Comparison of ENCODE assay signal across 8 cellular contexts in the genomic region with DNA sequence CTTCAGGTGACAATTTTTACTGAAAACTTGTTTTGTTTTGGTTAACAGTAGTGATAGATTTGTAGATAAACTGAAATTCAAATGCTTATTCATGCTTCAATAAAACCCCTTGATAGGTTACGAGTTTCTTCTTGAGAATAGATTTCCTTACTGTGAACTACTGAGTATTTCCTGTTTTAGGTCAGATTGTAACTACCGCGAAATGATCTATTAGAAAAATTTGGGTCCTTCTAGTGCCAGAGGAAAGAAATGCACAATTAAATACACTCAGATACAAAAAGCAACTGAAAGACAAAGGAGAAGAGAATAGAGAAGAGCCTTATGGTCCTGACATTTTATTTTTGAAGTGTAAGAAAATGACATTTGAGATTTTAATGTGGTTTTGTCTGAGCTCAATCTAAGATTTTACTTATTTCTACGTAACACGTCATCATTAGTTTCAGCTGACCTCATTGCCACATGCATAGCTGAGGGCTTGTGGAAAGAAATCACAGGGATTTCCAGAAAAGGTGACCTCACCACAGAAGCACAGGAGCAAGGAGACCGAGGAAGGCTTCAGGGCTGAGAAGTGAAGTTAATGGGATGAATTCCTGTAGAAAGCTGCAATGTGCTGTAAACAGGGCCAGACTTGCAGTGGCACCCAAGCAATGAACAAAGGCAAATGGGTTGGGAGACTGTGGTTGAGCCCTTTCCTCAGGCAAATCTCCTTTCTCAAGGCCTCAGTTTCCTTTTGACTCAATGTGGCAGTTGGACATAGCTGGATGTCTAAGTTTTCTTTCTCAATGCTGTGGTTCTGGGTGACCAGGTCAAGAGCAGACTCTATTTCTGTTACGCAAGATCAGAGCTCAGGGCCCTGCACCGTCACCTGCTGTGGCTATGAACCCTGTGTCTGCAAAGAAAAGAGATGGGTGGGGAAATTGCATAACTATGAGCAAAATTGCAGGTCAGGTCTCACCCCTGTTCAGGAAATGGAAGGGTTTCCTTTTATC.
DNase-seq lines count a peak whose midpoint lies in the region; ATAC-seq and TF ChIP-seq lines count a peak whose summit lies in the region.

No MANE protein-coding gene starts in this region.

- no peaks in the 10 kb centered on the region for H3K9me3 ChIP-seq in left lung

- H3K36me3 ChIP-seq in left lung, result no peaks in the 10 kb centered on the region

- ATAC-seq in GM19438 (IDR thresholded peaks at IDR 0.05; ENCODE audit: low read depth, unreplicated experiment), result peak; percentile 95
- ATAC-seq in HG03439 (IDR thresholded peaks at IDR 0.05; ENCODE audit: unreplicated experiment), result peak; percentile 81
- peak; percentile 79 for ATAC-seq in left lung

- peaks cover 6 to 62% of the 10 kb centered on the region in 2 donors for H3K4me1 ChIP-seq in left lung

- intact Hi-C loops in left lung (cut with DNase I), result no loop called here

- TF ChIP-seq CTCF in left lung (IDR thresholded peaks at IDR 0.05), result no peak

- no peak overlapping the region for H3K4me3 ChIP-seq in left lung

- H3K27ac ChIP-seq in left lung, result peak overlapping the region; percentile 46 to 81

- H3K27me3 ChIP-seq in left lung, result no peaks in the 10 kb centered on the region

- peak; percentile 55 for DNase-seq in CD1c-positive myeloid dendritic cell (ENCODE audit: extremely low spot score)
- DNase-seq in activated CD4-positive, CD25-positive, alpha-beta regulatory T cell treated with anti-CD3 and anti-CD28 coated beads, Interleukin-2, amount 50 U/mL, for 72 hours, result peak; percentile 37
- DNase-seq in left lung, result peak; percentile 64 to 76
- DNase-seq in NCI-H2081 treated with DMSO at 0.1 percent for 48 hours (lab: John Stamatoyannopoulos, UW), result no peak
- DNase-seq in GM03348 (ENCODE audit: low spot score), result no peak
- DNase-seq in nucleus accumbens (lab: John Stamatoyannopoulos, UW), result no peak

Comparison
In these comparisons a context has a peak if more than half of its experiments do, and no peak if none do; other contexts are left out.
1. DNase-seq: peak in CD1c-positive myeloid dendritic cell (single experiment), activated CD4-positive, CD25-positive, alpha-beta regulatory T cell treated with anti-CD3 and anti-CD28 coated beads, Interleukin-2, amount 50 U/mL, for 72 hours (single experiment) and left lung (2 of 2); none in NCI-H2081 treated with DMSO at 0.1 percent for 48 hours (single experiment), GM03348 (single experiment) and nucleus accumbens (0 of 56).
2. Peak in every context shown above with its lines, with median percentiles within 50 percentile points of each other: ATAC-seq.